ENCODE assay signal across 2 cellular contexts in genomic region chr9:127122176-127123151, GRCh38.
A peak's percentile ranks its signal among the peaks of the same experiment; 100 is the strongest.
TF ChIP-seq lines count a peak whose summit lies in the region.

Gene ANGPTL2 (minus strand): TSS chr9:127122635. CDS start chr9:127108731, 13,904 bp downstream.

TF ChIP-seq in HEK293, 187 proteins besides CTCF, POLR2A, EP300 and RAD21 (continued from another document and continues in another):
- TF ChIP-seq IKZF3 (tag by site-specific recombination; IDR thresholded peaks at IDR 0.05) (peak; percentile 11; the same call in 1 of the 2 replicates), ZNF19 (tag by site-specific recombination; IDR thresholded peaks at IDR 0.05; ENCODE audit: low read depth) (no peak), ZNF704 (tag by site-specific recombination; IDR thresholded peaks at IDR 0.05) (no peak), ZNF280C (tag by site-specific recombination; IDR thresholded peaks at IDR 0.05) (no peak), ZNF274 (IDR thresholded peaks at IDR 0.05; ENCODE audit: low read length) (no peak), ZNF274 (tag by site-specific recombination; IDR thresholded peaks at IDR 0.05; ENCODE audit: borderline replicate concordance) (no peak), ZNF791 (tag by site-specific recombination; IDR thresholded peaks at IDR 0.05) (no peak), SP7 (tag by site-specific recombination; IDR thresholded peaks at IDR 0.05) (peak; percentile 92), BCL11B (tag by site-specific recombination; IDR thresholded peaks at IDR 0.05; ENCODE audit: low read depth) (no peak), ZNF488 (tag by site-specific recombination; IDR thresholded peaks at IDR 0.05) (no peak), ZNF114 (tag by site-specific recombination; IDR thresholded peaks at IDR 0.05) (no peak), ZNF138 (tag by site-specific recombination; IDR thresholded peaks at IDR 0.05; ENCODE audit: borderline replicate concordance) (no peak), KLF1 (tag by site-specific recombination; IDR thresholded peaks at IDR 0.05) (peak; percentile 56), GLIS1 (tag by site-specific recombination; IDR thresholded peaks at IDR 0.05) (peak; percentile 51), ZNF174 (tag by site-specific recombination; IDR thresholded peaks at IDR 0.05) (no peak), ZFP37 (tag by site-specific recombination; IDR thresholded peaks at IDR 0.05) (no peak), PRDM1 (tag by site-specific recombination; IDR thresholded peaks at IDR 0.05) (no peak), ZNF266 (tag by site-specific recombination; IDR thresholded peaks at IDR 0.05; ENCODE audit: low read depth) (no peak), ZNF600 (tag by site-specific recombination; IDR thresholded peaks at IDR 0.05) (peak; percentile 53; the same call in 1 of the 2 replicates), ZNF239 (tag by site-specific recombination; IDR thresholded peaks at IDR 0.05) (no peak), ZNF768 (tag by site-specific recombination; IDR thresholded peaks at IDR 0.05) (no peak), KLF8 (tag by site-specific recombination; IDR thresholded peaks at IDR 0.05) (no peak), GLI2 (tag by site-specific recombination; IDR thresholded peaks at IDR 0.05; ENCODE audit: borderline replicate concordance, low read depth) (no peak), ZNF366 (tag by site-specific recombination; conservative IDR thresholded peaks at IDR 0.05) (no peak), MYNN (tag by site-specific recombination; IDR thresholded peaks at IDR 0.05; ENCODE audit: borderline replicate concordance) (no peak), ZSCAN23 (tag by site-specific recombination; IDR thresholded peaks at IDR 0.05) (no peak), GLI4 (tag by site-specific recombination; IDR thresholded peaks at IDR 0.05) (no peak), ZNF701 (tag by site-specific recombination; IDR thresholded peaks at IDR 0.05) (no peak), ZNF214 (tag by site-specific recombination; IDR thresholded peaks at IDR 0.05; ENCODE audit: borderline replicate concordance) (no peak), ZNF549 (tag by site-specific recombination; IDR thresholded peaks at IDR 0.05) (no peak), ZXDB (tag by site-specific recombination; IDR thresholded peaks at IDR 0.05) (no peak), SP3 (tag by site-specific recombination; IDR thresholded peaks at IDR 0.05) (no peak), ZNF747 (tag by site-specific recombination; IDR thresholded peaks at IDR 0.05) (no peak), FEZF1 (tag by site-specific recombination; IDR thresholded peaks at IDR 0.05) (no peak), ZNF121 (tag by site-specific recombination; IDR thresholded peaks at IDR 0.05) (no peak), SCRT2 (tag by site-specific recombination; IDR thresholded peaks at IDR 0.05) (no peak), ZNF24 (tag by site-specific recombination; IDR thresholded peaks at IDR 0.05) (no peak)
- TF ChIP-seq, protein P1, sequence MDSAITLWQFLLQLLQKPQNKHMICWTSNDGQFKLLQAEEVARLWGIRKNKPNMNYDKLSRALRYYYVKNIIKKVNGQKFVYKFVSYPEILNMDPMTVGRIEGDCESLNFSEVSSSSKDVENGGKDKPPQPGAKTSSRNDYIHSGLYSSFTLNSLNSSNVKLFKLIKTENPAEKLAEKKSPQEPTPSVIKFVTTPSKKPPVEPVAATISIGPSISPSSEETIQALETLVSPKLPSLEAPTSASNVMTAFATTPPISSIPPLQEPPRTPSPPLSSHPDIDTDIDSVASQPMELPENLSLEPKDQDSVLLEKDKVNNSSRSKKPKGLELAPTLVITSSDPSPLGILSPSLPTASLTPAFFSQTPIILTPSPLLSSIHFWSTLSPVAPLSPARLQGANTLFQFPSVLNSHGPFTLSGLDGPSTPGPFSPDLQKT (IDR thresholded peaks at IDR 0.05; ENCODE audit: borderline replicate concordance, low read depth, low read length): no peak

TF ChIP-seq in HepG2, 621 proteins besides CTCF, POLR2A, EP300 and RAD21 (continued from another document and continues in another):
- TF ChIP-seq, protein P2, sequence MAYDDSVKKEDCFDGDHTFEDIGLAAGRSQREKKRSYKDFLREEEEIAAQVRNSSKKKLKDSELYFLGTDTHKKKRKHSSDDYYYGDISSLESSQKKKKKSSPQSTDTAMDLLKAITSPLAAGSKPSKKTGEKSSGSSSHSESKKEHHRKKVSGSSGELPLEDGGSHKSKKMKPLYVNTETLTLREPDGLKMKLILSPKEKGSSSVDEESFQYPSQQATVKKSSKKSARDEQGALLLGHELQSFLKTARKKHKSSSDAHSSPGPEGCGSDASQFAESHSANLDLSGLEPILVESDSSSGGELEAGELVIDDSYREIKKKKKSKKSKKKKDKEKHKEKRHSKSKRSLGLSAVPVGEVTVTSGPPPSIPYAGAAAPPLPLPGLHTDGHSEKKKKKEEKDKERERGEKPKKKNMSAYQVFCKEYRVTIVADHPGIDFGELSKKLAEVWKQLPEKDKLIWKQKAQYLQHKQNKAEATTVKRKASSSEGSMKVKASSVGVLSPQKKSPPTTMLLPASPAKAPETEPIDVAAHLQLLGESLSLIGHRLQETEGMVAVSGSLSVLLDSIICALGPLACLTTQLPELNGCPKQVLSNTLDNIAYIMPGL (CRISPR knock-in tag; IDR thresholded peaks at IDR 0.05; ENCODE audit: borderline replicate concordance in 1 of 2, low read depth in 1 of 2): no peak
- TF ChIP-seq, protein P3, sequence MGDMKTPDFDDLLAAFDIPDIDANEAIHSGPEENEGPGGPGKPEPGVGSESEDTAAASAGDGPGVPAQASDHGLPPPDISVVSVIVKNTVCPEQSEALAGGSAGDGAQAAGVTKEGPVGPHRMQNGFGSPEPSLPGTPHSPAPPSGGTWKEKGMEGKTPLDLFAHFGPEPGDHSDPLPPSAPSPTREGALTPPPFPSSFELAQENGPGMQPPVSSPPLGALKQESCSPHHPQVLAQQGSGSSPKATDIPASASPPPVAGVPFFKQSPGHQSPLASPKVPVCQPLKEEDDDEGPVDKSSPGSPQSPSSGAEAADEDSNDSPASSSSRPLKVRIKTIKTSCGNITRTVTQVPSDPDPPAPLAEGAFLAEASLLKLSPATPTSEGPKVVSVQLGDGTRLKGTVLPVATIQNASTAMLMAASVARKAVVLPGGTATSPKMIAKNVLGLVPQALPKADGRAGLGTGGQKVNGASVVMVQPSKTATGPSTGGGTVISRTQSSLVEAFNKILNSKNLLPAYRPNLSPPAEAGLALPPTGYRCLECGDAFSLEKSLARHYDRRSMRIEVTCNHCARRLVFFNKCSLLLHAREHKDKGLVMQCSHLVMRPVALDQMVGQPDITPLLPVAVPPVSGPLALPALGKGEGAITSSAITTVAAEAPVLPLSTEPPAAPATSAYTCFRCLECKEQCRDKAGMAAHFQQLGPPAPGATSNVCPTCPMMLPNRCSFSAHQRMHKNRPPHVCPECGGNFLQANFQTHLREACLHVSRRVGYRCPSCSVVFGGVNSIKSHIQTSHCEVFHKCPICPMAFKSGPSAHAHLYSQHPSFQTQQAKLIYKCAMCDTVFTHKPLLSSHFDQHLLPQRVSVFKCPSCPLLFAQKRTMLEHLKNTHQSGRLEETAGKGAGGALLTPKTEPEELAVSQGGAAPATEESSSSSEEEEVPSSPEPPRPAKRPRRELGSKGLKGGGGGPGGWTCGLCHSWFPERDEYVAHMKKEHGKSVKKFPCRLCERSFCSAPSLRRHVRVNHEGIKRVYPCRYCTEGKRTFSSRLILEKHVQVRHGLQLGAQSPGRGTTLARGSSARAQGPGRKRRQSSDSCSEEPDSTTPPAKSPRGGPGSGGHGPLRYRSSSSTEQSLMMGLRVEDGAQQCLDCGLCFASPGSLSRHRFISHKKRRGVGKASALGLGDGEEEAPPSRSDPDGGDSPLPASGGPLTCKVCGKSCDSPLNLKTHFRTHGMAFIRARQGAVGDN (CRISPR knock-in tag; IDR thresholded peaks at IDR 0.05): peak; percentile 89
- TF ChIP-seq PRMT3 (CRISPR knock-in tag; IDR thresholded peaks at IDR 0.05; ENCODE audit: borderline replicate concordance, low read depth): no peak
- no peak for TF ChIP-seq ISX (CRISPR knock-in tag; conservative IDR thresholded peaks at IDR 0.05)
- TF ChIP-seq HIVEP1 (CRISPR knock-in tag; IDR thresholded peaks at IDR 0.05): peak; percentile 38
- TF ChIP-seq NR2F2 (IDR thresholded peaks at IDR 0.05; ENCODE audit: borderline replicate concordance, low read depth): no peak
- no peak for TF ChIP-seq MTA1 (CRISPR knock-in tag; IDR thresholded peaks at IDR 0.05; ENCODE audit: borderline replicate concordance)
- no peak for TF ChIP-seq TSC22D2 (CRISPR knock-in tag; IDR thresholded peaks at IDR 0.05; ENCODE audit: borderline replicate concordance)
- peak; percentile 74 for TF ChIP-seq HDAC1 (CRISPR knock-in tag; IDR thresholded peaks at IDR 0.05)
- TF ChIP-seq ARNT2 (CRISPR knock-in tag; IDR thresholded peaks at IDR 0.05; ENCODE audit: low read depth): no peak
- TF ChIP-seq HBP1 (CRISPR knock-in tag; IDR thresholded peaks at IDR 0.05; ENCODE audit: low read depth): no peak
- no peak for TF ChIP-seq PCBP1 (IDR thresholded peaks at IDR 0.05; ENCODE audit: borderline replicate concordance, low read depth, low read length)
- TF ChIP-seq ZNF770 (CRISPR knock-in tag; IDR thresholded peaks at IDR 0.05): no peak
- TF ChIP-seq SP5 (CRISPR knock-in tag; IDR thresholded peaks at IDR 0.05; ENCODE audit: borderline replicate concordance, low read depth): no peak
- TF ChIP-seq MTF2 (CRISPR knock-in tag; IDR thresholded peaks at IDR 0.05; ENCODE audit: borderline replicate concordance): no peak
- TF ChIP-seq HNF4A (CRISPR knock-in tag; IDR thresholded peaks at IDR 0.05): no peak
- TF ChIP-seq HNF1B (CRISPR knock-in tag; IDR thresholded peaks at IDR 0.05): 0 out of 2 replicates have a peak, but pooled peaks have one; percentile 21
- no peak for TF ChIP-seq NFE2L2 (IDR thresholded peaks at IDR 0.05; ENCODE audit: low read length)
- no peak for TF ChIP-seq CBX5 (CRISPR knock-in tag; IDR thresholded peaks at IDR 0.05; ENCODE audit: borderline replicate concordance)
- TF ChIP-seq, protein P4, sequence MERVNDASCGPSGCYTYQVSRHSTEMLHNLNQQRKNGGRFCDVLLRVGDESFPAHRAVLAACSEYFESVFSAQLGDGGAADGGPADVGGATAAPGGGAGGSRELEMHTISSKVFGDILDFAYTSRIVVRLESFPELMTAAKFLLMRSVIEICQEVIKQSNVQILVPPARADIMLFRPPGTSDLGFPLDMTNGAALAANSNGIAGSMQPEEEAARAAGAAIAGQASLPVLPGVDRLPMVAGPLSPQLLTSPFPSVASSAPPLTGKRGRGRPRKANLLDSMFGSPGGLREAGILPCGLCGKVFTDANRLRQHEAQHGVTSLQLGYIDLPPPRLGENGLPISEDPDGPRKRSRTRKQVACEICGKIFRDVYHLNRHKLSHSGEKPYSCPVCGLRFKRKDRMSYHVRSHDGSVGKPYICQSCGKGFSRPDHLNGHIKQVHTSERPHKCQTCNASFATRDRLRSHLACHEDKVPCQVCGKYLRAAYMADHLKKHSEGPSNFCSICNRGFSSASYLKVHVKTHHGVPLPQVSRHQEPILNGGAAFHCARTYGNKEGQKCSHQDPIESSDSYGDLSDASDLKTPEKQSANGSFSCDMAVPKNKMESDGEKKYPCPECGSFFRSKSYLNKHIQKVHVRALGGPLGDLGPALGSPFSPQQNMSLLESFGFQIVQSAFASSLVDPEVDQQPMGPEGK (CRISPR knock-in tag; IDR thresholded peaks at IDR 0.05): peak; percentile 67
- no peak for TF ChIP-seq HMG20A (CRISPR knock-in tag; IDR thresholded peaks at IDR 0.05; ENCODE audit: borderline replicate concordance)
- TF ChIP-seq SALL1 (CRISPR knock-in tag; IDR thresholded peaks at IDR 0.05): peak; percentile 42; the same call in 1 of the 2 replicates
- TF ChIP-seq NR3C1 (CRISPR knock-in tag; IDR thresholded peaks at IDR 0.05): no peak
- TF ChIP-seq MYC (CRISPR knock-in tag; IDR thresholded peaks at IDR 0.05; ENCODE audit: borderline replicate concordance): peak; percentile 33; the same call in 1 of the 2 replicates
- TF ChIP-seq ZNF33B (CRISPR knock-in tag; IDR thresholded peaks at IDR 0.05): peak; percentile 54; the same call in 1 of the 2 replicates
- no peak for TF ChIP-seq RXRA (CRISPR knock-in tag; IDR thresholded peaks at IDR 0.05)
- TF ChIP-seq FOXA1 (IDR thresholded peaks at IDR 0.05): no peak
- no peak for TF ChIP-seq FOXA1 (CRISPR knock-in tag; IDR thresholded peaks at IDR 0.05)
